13 cellular contexts compared by ENCODE assay signal in genomic region chr2:69945900-69946299, GRCh38. TPM values are rescaled to one million over a fixed set of nuclear protein-coding genes. Genes with fewer than 3 reads are reported as not detected.
DNase-seq lines count a peak whose midpoint lies in the region; ATAC-seq and TF ChIP-seq lines count a peak whose summit lies in the region.
"Had no signal": no experiment of that assay in that cellular context is flagged by ENCODE, and none has a peak within 500 bp of the region (broad histone marks: within the 10 kb centered on the region; RNA-seq: fewer than 3 reads in every experiment).

No MANE protein-coding gene starts in this region.

- WGBS in mammary epithelial cell (ENCODE audit: low coverage, missing lambda C conversion rate), result 93% methylated on average over 7 of the region's 8 CpGs

- intact Hi-C loops in mammary epithelial cell (cut with micrococcal nuclease), result loop anchor here (1.0 to 2.0 kb wide), 4 partner anchors 28 to 124 kb away; partner anchors contain the start of gene MXD1

- H3K79me2 ChIP-seq in mammary epithelial cell (ENCODE audit: insufficient read depth, low read length), result no peaks in the 10 kb centered on the region

- peaks cover 15% of the 10 kb centered on the region for H3K4me1 ChIP-seq in CD4-positive, CD25-positive, alpha-beta regulatory T cell (ENCODE audit: control insufficient read depth, insufficient read depth, low read length, poor library complexity, severe bottlenecking)
- H3K4me1 ChIP-seq in mammary epithelial cell (ENCODE audit: insufficient read depth, low read length), result peaks cover 35% of the 10 kb centered on the region
- H3K4me1 ChIP-seq in mucosa of stomach (ENCODE audit: control insufficient read depth, insufficient read depth, low read length), result peaks cover 26% of the 10 kb centered on the region
- H3K4me1 ChIP-seq: HAP-1, psoas muscle had no signal

- peak overlapping the region; percentile 56 for H2AFZ ChIP-seq in mammary epithelial cell (ENCODE audit: low read depth, low read length)

- no TSS peak for BruUV-seq in mammary epithelial cell (replicated peaks; lab: Mats Ljungman, UMichigan)

- H3K9ac ChIP-seq in mammary epithelial cell (ENCODE audit: insufficient read depth, low read length), result peak overlapping the region; percentile 81
- H3K9ac ChIP-seq in mucosa of stomach (ENCODE audit: low read length), result peak overlapping the region; percentile 27

- peaks cover 16% of the 10 kb centered on the region for H3K36me3 ChIP-seq in CD4-positive, CD25-positive, alpha-beta regulatory T cell (ENCODE audit: control insufficient read depth, insufficient read depth, low read length)
- H3K36me3 ChIP-seq in mammary epithelial cell (ENCODE audit: insufficient read depth, low read length) (peaks cover 4% of the 10 kb centered on the region), mucosa of stomach (ENCODE audit: control insufficient read depth, insufficient read depth, low read length) (peaks cover 4% of the 10 kb centered on the region)
- H3K36me3 ChIP-seq: HAP-1 had no signal

- no peak overlapping the region for H3K4me3 Mint-ChIP-seq in CD4-positive, CD25-positive, alpha-beta regulatory T cell

- peaks cover 7 to 25% (median 17%) of the 10 kb centered on the region in 4 donors for H3K4me1 Mint-ChIP-seq in CD4-positive, CD25-positive, alpha-beta regulatory T cell

- no peaks in the 10 kb centered on the region for H3K27me3 Mint-ChIP-seq in CD4-positive, CD25-positive, alpha-beta regulatory T cell

- no peaks in the 10 kb centered on the region for H4K20me1 ChIP-seq in mammary epithelial cell (ENCODE audit: insufficient read depth, low read length)

- TF ChIP-seq CTCF in HL-60 (IDR thresholded peaks at IDR 0.05; ENCODE audit: insufficient read depth, low read length) (no peak), mammary epithelial cell (conservative IDR thresholded peaks at IDR 0.05 in 1 of 2, IDR thresholded peaks at IDR 0.05 in 1 of 2; ENCODE audit: extremely low read depth in 1 of 2, insufficient read depth in 1 of 2, low read depth in 1 of 2, low read length in 2 of 2) (no peak)

- H3K4me3 ChIP-seq in CD4-positive, CD25-positive, alpha-beta regulatory T cell (ENCODE audit: low read depth, low read length), result no peak overlapping the region
- H3K4me3 ChIP-seq in HL-60 (replicated peaks; ENCODE audit: insufficient read depth, low read length) (no peak overlapping the region), mammary epithelial cell (replicated peaks in 1 of 3; ENCODE audit: insufficient read depth in 1 of 3, low read depth in 2 of 3, low read length in 3 of 3) (no peak overlapping the region), mucosa of stomach (ENCODE audit: low read length) (no peak overlapping the region)
- H3K4me3 ChIP-seq: HAP-1, heart right ventricle, psoas muscle had no signal

- H3K27ac Mint-ChIP-seq in CD4-positive, CD25-positive, alpha-beta regulatory T cell, result peak overlapping the region; percentile 20 to 73 (median 52)

- peaks cover 15% of the 10 kb centered on the region for H3K36me3 Mint-ChIP-seq in CD4-positive, CD25-positive, alpha-beta regulatory T cell

- H3K27ac ChIP-seq in CD4-positive, CD25-positive, alpha-beta regulatory T cell (ENCODE audit: insufficient read depth, low read length, poor library complexity, severe bottlenecking), result no peak overlapping the region
- H3K27ac ChIP-seq in HL-60 (replicated peaks) (peak overlapping the region; percentile 95), mammary epithelial cell (ENCODE audit: insufficient read depth, low read depth, low read length) (peak overlapping the region; percentile 97)
- H3K27ac ChIP-seq: psoas muscle had no signal

- no peak for DNase-seq in CD4-positive, CD25-positive, alpha-beta regulatory T cell
- no peak for DNase-seq in HL-60 (ENCODE audit: low read depth in 1 of 2, low spot score in 1 of 2)
- peak; percentile 21 for DNase-seq in mammary epithelial cell
- DNase-seq in occipital lobe (lab: John Stamatoyannopoulos, UW), result no peak
- no peak for DNase-seq in NCI-H1092 treated with DMSO at 0.1 percent for 48 hours (lab: John Stamatoyannopoulos, UW)
- DNase-seq: heart right ventricle, NCI-H2081, psoas muscle had no signal

- CTCF ChIA-PET in mammary epithelial cell (lab: Charles Lee; ENCODE audit: low non-redundant PET), result interaction anchor here (0.6 kb wide), 1 partner anchor 50 kb away, joined by 10 read pairs; no protein-coding TSS in a partner anchor

- H3K4me2 ChIP-seq in mammary epithelial cell (ENCODE audit: insufficient read depth, low read depth, low read length), result peak overlapping the region; percentile 62

- no peaks in the 10 kb centered on the region for H3K9me3 ChIP-seq in CD4-positive, CD25-positive, alpha-beta regulatory T cell (ENCODE audit: control insufficient read depth in 2 of 2, low read length in 2 of 2)
- H3K9me3 ChIP-seq in mammary epithelial cell (replicated peaks; ENCODE audit: insufficient read depth, low read length) (no peaks in the 10 kb centered on the region), mucosa of stomach (ENCODE audit: control insufficient read depth, low read length) (no peaks in the 10 kb centered on the region)
- H3K9me3 ChIP-seq: HAP-1, heart right ventricle, psoas muscle had no signal

- no peak for ATAC-seq in CD4-positive, CD25-positive, alpha-beta regulatory T cell (ENCODE audit: low read depth in 2 of 2)
- ATAC-seq in HG02623 (IDR thresholded peaks at IDR 0.05; ENCODE audit: unreplicated experiment), result no peak
- ATAC-seq in GM18502 (IDR thresholded peaks at IDR 0.05; ENCODE audit: poor library complexity, unreplicated experiment), result no peak

- in situ Hi-C loops in mammary epithelial cell (cut with MboI; ENCODE audit: low sequenced_read_pairs in 2 of 2), result no loop called here

- H3K9me3 Mint-ChIP-seq in CD4-positive, CD25-positive, alpha-beta regulatory T cell, result peaks cover 0 to 2% (median 0%) of the 10 kb centered on the region in 7 donors
- H3K9me3 Mint-ChIP-seq: IgD-negative memory B cell had no signal

- dilution Hi-C loops in mammary epithelial cell (cut with HindIII; ENCODE audit: low sequenced_read_pairs), result loop anchor here (5.0 to 10.0 kb wide), 2 partner anchors 46 to 199 kb away; no protein-coding TSS in a partner anchor

- H3K27me3 ChIP-seq in CD4-positive, CD25-positive, alpha-beta regulatory T cell (ENCODE audit: control insufficient read depth, insufficient read depth, low read length), result no peaks in the 10 kb centered on the region
- no peaks in the 10 kb centered on the region for H3K27me3 ChIP-seq in HL-60 (ENCODE audit: insufficient read depth, poor library complexity, severe bottlenecking)
- no peaks in the 10 kb centered on the region for H3K27me3 ChIP-seq in mammary epithelial cell (ENCODE audit: insufficient read depth, low read length)
- no peaks in the 10 kb centered on the region for H3K27me3 ChIP-seq in mucosa of stomach (ENCODE audit: control insufficient read depth, insufficient read depth, low read length)

RNA-seq across cellular contexts. Expression of gene ASPRV1, which starts 15.5 kb away (rescaled TPM):
- 1.7 TPM for total RNA-seq in CD4-positive, CD25-positive, alpha-beta regulatory T cell
- 1 to 10 TPM in 3 of 4 donors, under 1 TPM in 1; 0.62 to 1.5 (median 1.1) TPM for polyA plus RNA-seq in CD4-positive, CD25-positive, alpha-beta regulatory T cell
- total RNA-seq in mammary epithelial cell (under 1 TPM in 1 of 2 donors, not detected in 1; 0.17 TPM), occipital lobe (2.8 TPM)
- polyA plus RNA-seq in mammary epithelial cell, result 0.05 TPM
- polyA minus RNA-seq in mammary epithelial cell, result not detected

RNA-seq across cellular contexts. Expression of gene MXD1, which starts 31.0 kb away (rescaled TPM):
- 40.6 TPM for total RNA-seq in CD4-positive, CD25-positive, alpha-beta regulatory T cell
- polyA plus RNA-seq in CD4-positive, CD25-positive, alpha-beta regulatory T cell, result 10 to 100 TPM in 2 of 4 donors, 1 to 10 TPM in 2; 8.3 to 13.3 (median 11.0) TPM
- total RNA-seq in mammary epithelial cell, result 10 to 100 TPM in 1 of 2 donors, 1 to 10 TPM in 1; 8.7 to 21.1 TPM
- polyA plus RNA-seq in mammary epithelial cell, result 5.5 TPM
- polyA minus RNA-seq in mammary epithelial cell, result 6.8 TPM
- total RNA-seq in occipital lobe, result 12.9 TPM

RNA-seq across cellular contexts. Expression of gene SNRNP27, which starts 52.1 kb away (rescaled TPM):
- 44.1 TPM for total RNA-seq in CD4-positive, CD25-positive, alpha-beta regulatory T cell
- polyA plus RNA-seq in CD4-positive, CD25-positive, alpha-beta regulatory T cell, result 10 to 100 TPM; 51.7 to 70.2 (median 60.0) TPM
- 10 to 100 TPM; 25.3 to 51.2 TPM for total RNA-seq in mammary epithelial cell
- 29.8 TPM for polyA plus RNA-seq in mammary epithelial cell
- 3.8 TPM for polyA minus RNA-seq in mammary epithelial cell
- total RNA-seq in occipital lobe, result 41.6 TPM
